In the genomic region with DNA sequence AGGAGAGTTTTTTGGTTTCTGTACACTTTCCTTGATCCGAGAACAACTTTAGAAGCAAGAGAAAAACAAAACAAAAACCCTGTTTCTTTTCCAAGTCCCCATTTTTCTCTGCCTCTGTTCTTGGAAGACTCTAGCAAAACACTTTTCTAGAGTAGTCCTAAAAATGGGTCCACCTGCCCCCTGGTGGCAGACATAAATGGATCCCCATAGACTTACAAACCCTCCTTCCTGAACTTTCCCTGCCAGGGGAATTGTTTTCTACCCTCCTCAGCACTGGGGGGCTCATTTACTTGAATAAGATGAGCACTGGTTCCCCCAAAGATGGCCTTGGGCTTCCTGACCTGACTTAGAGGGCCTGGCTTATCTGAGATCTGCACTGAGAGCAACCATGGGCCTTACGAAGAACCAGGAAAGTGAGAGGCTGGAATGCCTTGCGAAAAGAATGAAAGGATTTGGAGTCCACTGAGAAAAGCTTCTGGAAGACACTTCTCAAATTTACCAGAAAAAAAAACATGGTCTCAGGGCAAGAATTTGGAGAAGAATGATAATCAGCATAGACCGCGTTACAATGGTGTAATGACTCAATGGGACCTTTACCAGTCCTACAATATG, we compare ENCODE assay signal across 8 cellular contexts. TPM values are rescaled to one million over a fixed set of nuclear protein-coding genes. Genes with fewer than 3 reads are reported as not detected.
DNase-seq lines count a peak whose midpoint lies in the region; ATAC-seq and TF ChIP-seq lines count a peak whose summit lies in the region.

No MANE protein-coding gene starts in this region.

- H3K27ac ChIP-seq in WERI-Rb-1: no peak overlapping the region

- TF ChIP-seq CTCF in AG09309 (IDR thresholded peaks at IDR 0.05; ENCODE audit: control insufficient read depth, insufficient read depth, low read depth, low read length, missing control alignments): peak; percentile 53
- TF ChIP-seq CTCF in WERI-Rb-1 (IDR thresholded peaks at IDR 0.05; ENCODE audit: low read depth, low read length): 0 out of 2 replicates have a peak, but pooled peaks have one; percentile 20

- H3K4me3 ChIP-seq in AG09309 (ENCODE audit: control insufficient read depth, low read depth, low read length) (no peak overlapping the region), WERI-Rb-1 (ENCODE audit: low read depth, low read length) (no peak overlapping the region)

- no peaks in the 10 kb centered on the region for H3K27me3 ChIP-seq in WERI-Rb-1 (ENCODE audit: insufficient read depth, low read depth, severe bottlenecking)

- no peaks in the 10 kb centered on the region for H3K36me3 ChIP-seq in WERI-Rb-1

- ATAC-seq in GM19395 (IDR thresholded peaks at IDR 0.05; ENCODE audit: unreplicated experiment) (no peak), GM21576 (IDR thresholded peaks at IDR 0.05; ENCODE audit: unreplicated experiment) (no peak), HG03432 (IDR thresholded peaks at IDR 0.05; ENCODE audit: unreplicated experiment) (no peak)

- no peak for DNase-seq in AG09309 (ENCODE audit: low read depth)
- peak; percentile 17 for DNase-seq in GM19240 (ENCODE audit: insufficient read length, low spot score)
- peak; percentile 6 for DNase-seq in WERI-Rb-1
- DNase-seq in iPS-NIHi7 (ENCODE audit: extremely low spot score): peak; percentile 66
- no peak for DNase-seq in mesenteric fat pad (ENCODE audit: low spot score)

- H3K9me3 ChIP-seq in WERI-Rb-1 (ENCODE audit: severe bottlenecking): no peaks in the 10 kb centered on the region

RNA-seq across cellular contexts. Expression of a gene that starts 48.0 kb away (rescaled TPM):
- 24.0 TPM for total RNA-seq in mesenteric fat pad

Comparison
In these comparisons a context has a peak if more than half of its experiments do, and no peak if none do; other contexts are left out.
1. DNase-seq: peak in GM19240 (single experiment), WERI-Rb-1 (single experiment) and iPS-NIHi7 (single experiment); none in AG09309 (single experiment) and mesenteric fat pad (single experiment).